In genomic region chr11:14267861-14268635, GRCh38 we compare ENCODE assay signal across 22 cellular contexts.
DNase-seq lines count a peak whose midpoint lies in the region; ATAC-seq, FAIRE-seq and TF ChIP-seq lines count a peak whose summit lies in the region.
"Had no signal": no experiment of that assay in that cellular context is flagged by ENCODE, and none has a peak within 500 bp of the region (broad histone marks: within the 10 kb centered on the region; RNA-seq: fewer than 3 reads in every experiment).

No MANE protein-coding gene starts in this region.

- no peak overlapping the region for H2AFZ ChIP-seq in H1 (ENCODE audit: low read length)

- no peaks in the 10 kb centered on the region for H3K27me3 Mint-ChIP-seq in nephron progenitor cell (ENCODE audit: low read depth, poor library complexity)
- H3K27me3 Mint-ChIP-seq: CD4-positive, alpha-beta T cell had no signal

- peak in 1 of 2 experiments; percentile 30; a peak in 1 of 3 replicates for TF ChIP-seq POLR2A in H1 (IDR thresholded peaks at IDR 0.05; ENCODE audit: control extremely low read depth in 1 of 2, low read depth in 2 of 2, low read length in 2 of 2)
- TF ChIP-seq POLR2A in esophagus muscularis mucosa (IDR thresholded peaks at IDR 0.05; ENCODE audit: low read depth): no peak

- H3K23me2 ChIP-seq in H1 (ENCODE audit: low read depth, low read length): no peaks in the 10 kb centered on the region

- no peak overlapping the region for H2BK15ac ChIP-seq in H1 (ENCODE audit: low read length)

- no peak overlapping the region for H3K18ac ChIP-seq in H1 (ENCODE audit: extremely low read depth, low read length)

- H3K4me1 ChIP-seq in H1 (replicated peaks in 1 of 4; ENCODE audit: control insufficient read depth in 3 of 4, insufficient read depth in 4 of 4, low read length in 3 of 4) (no peaks in the 10 kb centered on the region), esophagus muscularis mucosa (no peaks in the 10 kb centered on the region)
- H3K4me1 ChIP-seq: SJCRH30 had no signal

- no peak overlapping the region for H2BK120ac ChIP-seq in H1 (replicated peaks; ENCODE audit: low read depth, low read length)

- H4K5ac ChIP-seq in H1 (ENCODE audit: insufficient read length, low read depth, low read length): no peak overlapping the region

- no peak for TF ChIP-seq CTCF in astrocyte of the spinal cord (IDR thresholded peaks at IDR 0.05; ENCODE audit: low read depth, low read length)
- no peak for TF ChIP-seq CTCF in H1 (IDR thresholded peaks at IDR 0.05; ENCODE audit: control extremely low read depth in 1 of 3, insufficient read depth in 1 of 3, low read depth in 1 of 3, low read length in 3 of 3)
- TF ChIP-seq CTCF in nephron progenitor cell (IDR thresholded peaks at IDR 0.05): no peak
- no peak for TF ChIP-seq CTCF in esophagus muscularis mucosa (IDR thresholded peaks at IDR 0.05)

- no peak overlapping the region for H3K23ac ChIP-seq in H1 (ENCODE audit: insufficient read length)

- H4K20me1 ChIP-seq in H1 (replicated peaks in 1 of 2; ENCODE audit: control insufficient read depth in 1 of 2, insufficient read depth in 2 of 2, low read length in 2 of 2): peaks cover 0 to 4% of the 10 kb centered on the region in 2 experiments
- H4K20me1 ChIP-seq: BLaER1 had no signal

- H3K27ac Mint-ChIP-seq in nephron progenitor cell: peak overlapping the region; percentile 51
- H3K27ac Mint-ChIP-seq: CD4-positive, alpha-beta T cell had no signal

- H2BK5ac ChIP-seq in H1 (ENCODE audit: low read depth, low read length): no peak overlapping the region

- H4K91ac ChIP-seq in H1 (replicated peaks; ENCODE audit: insufficient read length, low read length): no peak overlapping the region

- 90% methylated on average over 6 of the region's 6 CpGs; no CpG with 5 or more reads in 1 of the 2 experiments for WGBS in H1 (ENCODE audit: extremely low coverage in 1 of 2, insufficient coverage in 1 of 2, insufficient read length in 1 of 2, insufficient replicate concordance in 2 of 2, low coverage in 1 of 2, low lambda C conversion rate in 2 of 2, missing lambda C conversion rate in 1 of 2), 2 experiments
- WGBS in esophagus muscularis mucosa: 89% methylated on average over 6 of the region's 6 CpGs

- H3K79me1 ChIP-seq in H1 (ENCODE audit: low read depth, low read length): no peaks in the 10 kb centered on the region; the same call in 1 of the 2 replicates

- no peak overlapping the region for H3K4me3 ChIP-seq in astrocyte of the spinal cord (ENCODE audit: low read depth, low read length)
- no peak overlapping the region for H3K4me3 ChIP-seq in H1 (ENCODE audit: extremely low read depth in 1 of 4, insufficient read depth in 2 of 4, low read depth in 3 of 4, low read length in 4 of 4)
- no peak overlapping the region for H3K4me3 ChIP-seq in esophagus muscularis mucosa
- H3K4me3 ChIP-seq: BLaER1, Peyer's patch, SJCRH30 had no signal

- no peak overlapping the region for H3K4ac ChIP-seq in H1 (replicated peaks; ENCODE audit: insufficient read length, low read depth, low read length)

- no peak overlapping the region for H3K4me2 ChIP-seq in H1 (ENCODE audit: insufficient read depth in 1 of 2, low read depth in 2 of 2, low read length in 2 of 2)
- H3K4me2 ChIP-seq: BLaER1 had no signal

- no peak overlapping the region for H2AK5ac ChIP-seq in H1 (ENCODE audit: low read depth, low read length)

- ATAC-seq in GM18511 (IDR thresholded peaks at IDR 0.05; ENCODE audit: unreplicated experiment): no peak

- TF ChIP-seq RAD21 in H1 (IDR thresholded peaks at IDR 0.05 in 1 of 2, conservative IDR thresholded peaks at IDR 0.05 in 1 of 2; ENCODE audit: low read depth in 2 of 2, low read length in 2 of 2): no peak

- no peaks in the 10 kb centered on the region for H3K79me2 ChIP-seq in H1 (ENCODE audit: control insufficient read depth in 1 of 2, insufficient read depth in 2 of 2, low read length in 2 of 2)

- no peak overlapping the region for H3K9ac ChIP-seq in H1 (replicated peaks in 1 of 4; ENCODE audit: extremely low read depth in 1 of 4, low read depth in 3 of 4, low read length in 3 of 4)
- H3K9ac ChIP-seq: BLaER1 had no signal

- POLR2A ChIA-PET in H1 (lab: Charles Lee; ENCODE audit: partially characterized antibody): interaction anchor here (1.0 to 1.3 kb wide), 4 partner anchors 10 to 154 kb away, joined by 3 to 4 read pairs (median 3); no protein-coding TSS in a partner anchor

- no peak overlapping the region for H3K4me3 Mint-ChIP-seq in nephron progenitor cell
- H3K4me3 Mint-ChIP-seq: CD4-positive, alpha-beta T cell had no signal

- H2BK20ac ChIP-seq in H1 (ENCODE audit: low read length): no peak overlapping the region

- H4K8ac ChIP-seq in H1 (ENCODE audit: extremely low read depth, insufficient read depth, low read length): no peak overlapping the region

- intact Hi-C loops in esophagus muscularis mucosa (cut with DNase I): no loop called here

- TF ChIP-seq EP300 in H1 (IDR thresholded peaks at IDR 0.05; ENCODE audit: borderline replicate concordance in 1 of 2, low read depth in 2 of 2, low read length in 2 of 2) (no peak), esophagus muscularis mucosa (IDR thresholded peaks at IDR 0.05) (no peak)

- FAIRE-seq in H1 (lab: Jason Lieb, UNC): no peak
- FAIRE-seq: GM12892, GM18507, GM19239 had no signal

- no peak overlapping the region for H3K27ac ChIP-seq in H1 (ENCODE audit: low read depth, low read length)
- no peak overlapping the region for H3K27ac ChIP-seq in esophagus muscularis mucosa (replicated peaks in 1 of 4)
- H3K27ac ChIP-seq: BLaER1, Peyer's patch, SJCRH30 had no signal

- H3K36me3 Mint-ChIP-seq in nephron progenitor cell (ENCODE audit: low read depth): peaks cover 75% of the 10 kb centered on the region

- CTCF ChIA-PET in H1 (lab: Charles Lee; ENCODE audit: partially characterized antibody): interaction anchor here (2.7 kb wide), 1 partner anchor 33 kb away, joined by 6 read pairs; no protein-coding TSS in a partner anchor

- DNase-seq in astrocyte of the spinal cord (ENCODE audit: low read depth, low spot score) (peak; percentile 71), H1 (ENCODE audit: low read depth in 1 of 2, low spot score in 2 of 2) (peak in 1 of 2 experiments; percentile 41), nephron progenitor cell (no peak), esophagus muscularis mucosa (ENCODE audit: extremely low spot score) (no peak), LoVo (ENCODE audit: low spot score) (no peak), DMS153 (lab: John Stamatoyannopoulos, UW) (no peak)
- DNase-seq: CD4-positive, alpha-beta T cell; GOT3; KBM-7; NCI-H1092 treated with DMSO at 0.1 percent for 48 hours; NCI-H1436 treated with DMSO at 0.1 percent for 48 hours; NCI-H1930; NCI-H345; NCI-H524; NCI-H82; Peyer's patch; SJCRH30 had no signal

- H3K27me3 ChIP-seq in H1 (replicated peaks in 1 of 4; ENCODE audit: control insufficient read depth in 3 of 4, extremely low read depth in 1 of 4, insufficient read depth in 3 of 4, low read length in 3 of 4) (peaks cover 0 to 2% (median 0%) of the 10 kb centered on the region in 4 experiments; a peak in 1 of 7 replicates), esophagus muscularis mucosa (no peaks in the 10 kb centered on the region)
- H3K27me3 ChIP-seq: BLaER1, Peyer's patch, SJCRH30 had no signal

- H3K56ac ChIP-seq in H1 (replicated peaks; ENCODE audit: insufficient read length, low read depth, low read length): no peak overlapping the region

- H3K9me3 ChIP-seq in H1 (ENCODE audit: insufficient read depth in 2 of 2, low read depth in 1 of 2, low read length in 1 of 2) (peaks cover 11 to 18% of the 10 kb centered on the region in 2 experiments; a peak in 3 of 4 replicates), esophagus muscularis mucosa (no peaks in the 10 kb centered on the region)
- H3K9me3 ChIP-seq: Peyer's patch, SJCRH30 had no signal

- H3K4me1 Mint-ChIP-seq in nephron progenitor cell: peaks cover 7% of the 10 kb centered on the region

- H3K14ac ChIP-seq in H1 (ENCODE audit: insufficient read length): no peak overlapping the region

- H3K36me3 ChIP-seq in H1 (ENCODE audit: control insufficient read depth in 2 of 4, insufficient read depth in 4 of 4, low read length in 3 of 4) (peaks cover 0 to 34% (median 6%) of the 10 kb centered on the region in 4 experiments; a peak in 5 of 8 replicates), esophagus muscularis mucosa (peaks cover 0 to 14% (median 7%) of the 10 kb centered on the region in 4 donors)

- no peak overlapping the region for H2BK12ac ChIP-seq in H1 (ENCODE audit: low read depth, low read length)

- peaks cover 3% of the 10 kb centered on the region for H3K9me3 Mint-ChIP-seq in nephron progenitor cell
- H3K9me3 Mint-ChIP-seq: CD4-positive, alpha-beta T cell had no signal

- in situ Hi-C loops in astrocyte of the spinal cord (cut with HindIII; ENCODE audit: low sequenced_read_pairs): no loop called here

TF ChIP-seq in H1, 55 proteins besides CTCF, POLR2A, EP300 and RAD21:
- TF ChIP-seq E2F6 (IDR thresholded peaks at IDR 0.05) (peak; percentile 95), CBX8 (IDR thresholded peaks at IDR 0.05; ENCODE audit: borderline replicate concordance, low read depth, low read length) (no peak)
- TF ChIP-seq, protein P1, sequence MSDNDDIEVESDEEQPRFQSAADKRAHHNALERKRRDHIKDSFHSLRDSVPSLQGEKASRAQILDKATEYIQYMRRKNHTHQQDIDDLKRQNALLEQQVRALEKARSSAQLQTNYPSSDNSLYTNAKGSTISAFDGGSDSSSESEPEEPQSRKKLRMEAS (IDR thresholded peaks at IDR 0.05): peak; percentile 58; the same call in 1 of the 2 replicates
